Comparison of ENCODE assay signal across 1 cellular context in the genomic region with DNA sequence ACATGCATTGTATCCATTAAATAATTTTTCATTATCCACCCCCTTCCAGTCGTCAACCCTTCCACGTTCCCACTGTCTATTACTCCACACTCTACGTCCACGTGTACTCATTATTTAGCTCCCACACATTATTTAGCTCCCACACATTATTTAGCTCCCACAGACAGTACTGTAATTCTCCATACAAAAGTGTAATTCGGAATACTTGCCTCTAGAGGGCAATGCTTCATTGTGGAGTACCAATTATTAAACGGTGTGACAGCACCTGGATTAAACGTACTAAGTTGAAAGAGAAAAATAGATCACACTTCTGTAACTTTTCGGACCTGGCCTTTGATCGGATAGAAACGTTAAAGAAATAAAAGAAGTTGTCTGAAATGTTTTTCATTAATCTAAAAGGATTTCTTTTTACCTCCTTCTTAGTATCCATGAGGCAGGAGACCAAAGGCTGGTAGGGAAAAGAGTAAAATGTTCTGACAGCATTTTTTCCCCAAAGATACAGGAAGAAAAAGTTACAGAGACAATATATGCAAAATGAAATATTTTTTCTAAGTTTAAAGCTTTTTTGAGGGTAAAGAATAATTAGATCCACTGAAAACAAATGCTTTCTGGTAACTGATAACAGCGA.
TF ChIP-seq lines count a peak whose summit lies in the region.

No MANE protein-coding gene starts in this region.

TF ChIP-seq in liver, 16 proteins besides CTCF, POLR2A, EP300 and RAD21 (continued from another document):
- TF ChIP-seq, protein P1, sequence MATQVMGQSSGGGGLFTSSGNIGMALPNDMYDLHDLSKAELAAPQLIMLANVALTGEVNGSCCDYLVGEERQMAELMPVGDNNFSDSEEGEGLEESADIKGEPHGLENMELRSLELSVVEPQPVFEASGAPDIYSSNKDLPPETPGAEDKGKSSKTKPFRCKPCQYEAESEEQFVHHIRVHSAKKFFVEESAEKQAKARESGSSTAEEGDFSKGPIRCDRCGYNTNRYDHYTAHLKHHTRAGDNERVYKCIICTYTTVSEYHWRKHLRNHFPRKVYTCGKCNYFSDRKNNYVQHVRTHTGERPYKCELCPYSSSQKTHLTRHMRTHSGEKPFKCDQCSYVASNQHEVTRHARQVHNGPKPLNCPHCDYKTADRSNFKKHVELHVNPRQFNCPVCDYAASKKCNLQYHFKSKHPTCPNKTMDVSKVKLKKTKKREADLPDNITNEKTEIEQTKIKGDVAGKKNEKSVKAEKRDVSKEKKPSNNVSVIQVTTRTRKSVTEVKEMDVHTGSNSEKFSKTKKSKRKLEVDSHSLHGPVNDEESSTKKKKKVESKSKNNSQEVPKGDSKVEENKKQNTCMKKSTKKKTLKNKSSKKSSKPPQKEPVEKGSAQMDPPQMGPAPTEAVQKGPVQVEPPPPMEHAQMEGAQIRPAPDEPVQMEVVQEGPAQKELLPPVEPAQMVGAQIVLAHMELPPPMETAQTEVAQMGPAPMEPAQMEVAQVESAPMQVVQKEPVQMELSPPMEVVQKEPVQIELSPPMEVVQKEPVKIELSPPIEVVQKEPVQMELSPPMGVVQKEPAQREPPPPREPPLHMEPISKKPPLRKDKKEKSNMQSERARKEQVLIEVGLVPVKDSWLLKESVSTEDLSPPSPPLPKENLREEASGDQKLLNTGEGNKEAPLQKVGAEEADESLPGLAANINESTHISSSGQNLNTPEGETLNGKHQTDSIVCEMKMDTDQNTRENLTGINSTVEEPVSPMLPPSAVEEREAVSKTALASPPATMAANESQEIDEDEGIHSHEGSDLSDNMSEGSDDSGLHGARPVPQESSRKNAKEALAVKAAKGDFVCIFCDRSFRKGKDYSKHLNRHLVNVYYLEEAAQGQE (IDR thresholded peaks at IDR 0.05): no peak
- TF ChIP-seq HNF4A (conservative IDR thresholded peaks at IDR 0.05) (no peak), RXRA (IDR thresholded peaks at IDR 0.05) (no peak)
